11 cellular contexts compared by ENCODE assay signal in the genomic region with DNA sequence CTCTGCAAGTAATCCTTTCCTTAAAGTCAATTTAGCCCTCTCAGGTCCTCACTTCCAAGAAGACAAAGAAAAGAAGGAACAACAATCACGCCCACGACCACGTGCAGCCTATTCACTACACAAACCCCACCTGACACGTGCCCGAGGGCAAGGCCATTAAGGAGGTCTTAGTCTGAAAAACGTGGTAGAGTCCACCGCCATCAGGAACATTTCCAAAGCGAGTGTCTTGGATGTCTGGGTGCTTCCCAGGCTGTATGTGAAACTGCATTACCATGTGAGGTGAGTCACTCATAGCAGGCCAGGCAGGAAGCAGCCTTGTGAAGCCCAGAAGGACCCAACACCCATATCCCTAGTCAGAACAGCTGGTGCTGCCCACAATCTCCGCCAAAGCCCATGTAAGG. TPM values are rescaled to one million over a fixed set of nuclear protein-coding genes. Genes with fewer than 3 reads are reported as not detected.
DNase-seq lines count a peak whose midpoint lies in the region; ATAC-seq, FAIRE-seq and TF ChIP-seq lines count a peak whose summit lies in the region.
"Had no signal": no experiment of that assay in that cellular context is flagged by ENCODE, and none has a peak within 500 bp of the region (broad histone marks: within the 10 kb centered on the region; RNA-seq: fewer than 3 reads in every experiment).

No MANE protein-coding gene starts in this region.

- DNase-seq in ELF-1 (ENCODE audit: low read depth, low spot score) (peak; percentile 12), PC-9 (peak; percentile 34 to 63), H1 (ENCODE audit: low read depth in 1 of 2, low spot score in 2 of 2) (no peak), trophoblast cell (peak; percentile 17 to 42), NCI-H2196 treated with DMSO at 0.1 percent for 48 hours (lab: John Stamatoyannopoulos, UW; ENCODE audit: unreplicated experiment) (no peak), NCI-H1436 treated with DMSO at 0.1 percent for 48 hours (lab: John Stamatoyannopoulos, UW) (no peak), DMS79 treated with DMSO at 0.1 percent for 48 hours (lab: John Stamatoyannopoulos, UW) (no peak)
- DNase-seq: activated CD8-positive, alpha-beta memory T cell treated with anti-CD3 and anti-CD28 coated beads, Interleukin-2, amount 10 ng/mL, durations not matched to agents 7 days and 5 days; Peyer's patch had no signal

- H3K18ac ChIP-seq in H1 (ENCODE audit: extremely low read depth, low read length) (no peak overlapping the region), trophoblast cell (ENCODE audit: low read length) (no peak overlapping the region)

- no peak overlapping the region for H4K91ac ChIP-seq in H1 (replicated peaks; ENCODE audit: insufficient read length, low read length)
- H4K91ac ChIP-seq in trophoblast cell (ENCODE audit: low read depth, low read length): no peak overlapping the region

- H2BK20ac ChIP-seq in H1 (ENCODE audit: low read length): no peak overlapping the region

- H3F3A ChIP-seq in PC-9 (ENCODE audit: insufficient read depth, low read depth): no peaks in the 10 kb centered on the region

- H2AK5ac ChIP-seq in H1 (ENCODE audit: low read depth, low read length): no peak overlapping the region; the same call in 1 of the 2 replicates
- H2AK5ac ChIP-seq in trophoblast cell (ENCODE audit: low read length): no peak overlapping the region

- peak overlapping the region; percentile 20; the same call in 1 of the 2 replicates for H3K4me2 ChIP-seq in PC-9
- H3K4me2 ChIP-seq in H1 (ENCODE audit: insufficient read depth in 1 of 2, low read depth in 2 of 2, low read length in 2 of 2): no peak overlapping the region
- H3K4me2 ChIP-seq in trophoblast cell (ENCODE audit: low read length): no peak overlapping the region

- no TSS peak for BruUV-seq in PC-9 (replicated peaks; lab: Mats Ljungman, UMichigan)

- CTCF ChIA-PET in PC-9 (lab: Charles Lee) (no interaction called here), H1 (lab: Charles Lee; ENCODE audit: partially characterized antibody) (interaction anchor here (1.4 kb wide), 1 partner anchor 48 kb away, joined by 6 read pairs; no protein-coding TSS in a partner anchor)

- H3K27me3 ChIP-seq in PC-9 (ENCODE audit: insufficient read depth, low read depth) (no peaks in the 10 kb centered on the region), H1 (replicated peaks in 1 of 4; ENCODE audit: control insufficient read depth in 3 of 4, extremely low read depth in 1 of 4, insufficient read depth in 3 of 4, low read length in 3 of 4) (peaks cover 0 to 2% (median 0%) of the 10 kb centered on the region in 4 experiments; a peak in 1 of 7 replicates), trophoblast cell (ENCODE audit: insufficient read depth, low read length) (no peaks in the 10 kb centered on the region)
- H3K27me3 ChIP-seq: Peyer's patch had no signal

- H3K14ac ChIP-seq in H1 (ENCODE audit: insufficient read length) (no peak overlapping the region), trophoblast cell (ENCODE audit: low read length) (no peak overlapping the region)

- TF ChIP-seq EP300 in H1 (IDR thresholded peaks at IDR 0.05; ENCODE audit: borderline replicate concordance in 1 of 2, low read depth in 2 of 2, low read length in 2 of 2): no peak

- TF ChIP-seq RAD21 in H1 (IDR thresholded peaks at IDR 0.05 in 1 of 2, conservative IDR thresholded peaks at IDR 0.05 in 1 of 2; ENCODE audit: low read depth in 2 of 2, low read length in 2 of 2): no peak

- H2AFZ ChIP-seq in PC-9 (no peak overlapping the region), H1 (ENCODE audit: low read length) (no peak overlapping the region), trophoblast cell (ENCODE audit: insufficient read depth, low read length, poor library complexity) (no peak overlapping the region)

- H2BK5ac ChIP-seq in H1 (ENCODE audit: low read depth, low read length): no peak overlapping the region
- H2BK5ac ChIP-seq in trophoblast cell (ENCODE audit: low read depth, low read length, poor library complexity): no peak overlapping the region

- H2BK15ac ChIP-seq in H1 (ENCODE audit: low read length): 0 out of 2 replicates have a peak overlapping the region, but pooled peaks have one; percentile 16

- H3K79me2 ChIP-seq in PC-9 (ENCODE audit: low read depth) (no peaks in the 10 kb centered on the region), H1 (ENCODE audit: control insufficient read depth in 1 of 2, insufficient read depth in 2 of 2, low read length in 2 of 2) (no peaks in the 10 kb centered on the region), trophoblast cell (ENCODE audit: control insufficient read depth, insufficient read depth, low read length, poor library complexity) (no peaks in the 10 kb centered on the region)

- TF ChIP-seq CTCF in PC-9 (conservative IDR thresholded peaks at IDR 0.05) (no peak), H1 (IDR thresholded peaks at IDR 0.05; ENCODE audit: control extremely low read depth in 1 of 3, insufficient read depth in 1 of 3, low read depth in 1 of 3, low read length in 3 of 3) (no peak)

- intact Hi-C loops in PC-9 (cut with micrococcal nuclease; ENCODE audit: unreplicated experiment): no loop called here

- H4K20me1 ChIP-seq in PC-9 (ENCODE audit: insufficient read depth) (no peaks in the 10 kb centered on the region), H1 (replicated peaks in 1 of 2; ENCODE audit: control insufficient read depth in 1 of 2, insufficient read depth in 2 of 2, low read length in 2 of 2) (no peaks in the 10 kb centered on the region)

- H3K9ac ChIP-seq in H1 (replicated peaks in 1 of 4; ENCODE audit: extremely low read depth in 1 of 4, low read depth in 3 of 4, low read length in 3 of 4) (no peak overlapping the region), trophoblast cell (ENCODE audit: low read length) (no peak overlapping the region)

- no peak for ATAC-seq in HG03432 (IDR thresholded peaks at IDR 0.05; ENCODE audit: unreplicated experiment)
- ATAC-seq: activated CD8-positive, alpha-beta memory T cell treated with anti-CD3 and anti-CD28 coated beads, Interleukin-2, amount 10 ng/mL, durations not matched to agents 7 days and 5 days had no signal

- H3K79me1 ChIP-seq in H1 (ENCODE audit: low read depth, low read length) (no peaks in the 10 kb centered on the region), trophoblast cell (ENCODE audit: low read length) (no peaks in the 10 kb centered on the region)

- no peak overlapping the region for H4K5ac ChIP-seq in H1 (ENCODE audit: insufficient read length, low read depth, low read length)

- no peak for FAIRE-seq in H1 (lab: Jason Lieb, UNC)

- H4K8ac ChIP-seq in H1 (ENCODE audit: extremely low read depth, insufficient read depth, low read length): no peak overlapping the region
- H4K8ac ChIP-seq in trophoblast cell (ENCODE audit: low read depth, low read length): no peak overlapping the region

- H3K4me3 ChIP-seq in PC-9: no peak overlapping the region
- H3K4me3 ChIP-seq in H1 (ENCODE audit: extremely low read depth in 1 of 4, insufficient read depth in 2 of 4, low read depth in 3 of 4, low read length in 4 of 4): no peak overlapping the region
- no peak overlapping the region for H3K4me3 ChIP-seq in trophoblast cell (ENCODE audit: low read depth, low read length)
- H3K4me3 ChIP-seq: HAP-1, Peyer's patch had no signal

- H3K9me3 ChIP-seq in PC-9 (ENCODE audit: insufficient read depth, low read depth): no peaks in the 10 kb centered on the region
- no peaks in the 10 kb centered on the region for H3K9me3 ChIP-seq in H1 (ENCODE audit: insufficient read depth in 2 of 2, low read depth in 1 of 2, low read length in 1 of 2)
- peaks cover 4% of the 10 kb centered on the region for H3K9me3 ChIP-seq in trophoblast cell (ENCODE audit: insufficient read depth, low read depth, low read length)
- H3K9me3 ChIP-seq: HAP-1, Peyer's patch had no signal

- TF ChIP-seq POLR2A in H1 (IDR thresholded peaks at IDR 0.05; ENCODE audit: control extremely low read depth in 1 of 2, low read depth in 2 of 2, low read length in 2 of 2): no peak

- POLR2A ChIA-PET in PC-9 (lab: Charles Lee; ENCODE audit: unreplicated experiment): no interaction called here
- POLR2A ChIA-PET in H1 (lab: Charles Lee; ENCODE audit: partially characterized antibody): interaction anchor here (0.8 kb wide), 1 partner anchor 15 kb away, joined by 3 read pairs; no protein-coding TSS in a partner anchor

- H2BK120ac ChIP-seq in H1 (replicated peaks; ENCODE audit: low read depth, low read length) (no peak overlapping the region), trophoblast cell (ENCODE audit: insufficient read depth, low read length, poor library complexity) (no peak overlapping the region)

- no peak overlapping the region for H2BK12ac ChIP-seq in H1 (ENCODE audit: low read depth, low read length)
- no peak overlapping the region for H2BK12ac ChIP-seq in trophoblast cell (ENCODE audit: low read length)

- WGBS in H1 (ENCODE audit: extremely low coverage in 1 of 2, insufficient coverage in 1 of 2, insufficient read length in 1 of 2, insufficient replicate concordance in 2 of 2, low coverage in 1 of 2, low lambda C conversion rate in 2 of 2, missing lambda C conversion rate in 1 of 2), 2 experiments: 78% methylated on average over 9 of the region's 9 CpGs; no CpG with 5 or more reads in 1 of the 2 experiments
- WGBS in trophoblast cell (ENCODE audit: extremely low coverage, insufficient coverage, insufficient read length): no CpG with 5 or more reads among the region's 9 CpGs

- H3K23me2 ChIP-seq in H1 (ENCODE audit: low read depth, low read length): no peaks in the 10 kb centered on the region

- H3K23ac ChIP-seq in H1 (ENCODE audit: insufficient read length) (no peak overlapping the region), trophoblast cell (ENCODE audit: low read length) (no peak overlapping the region)

- H3K4me1 ChIP-seq in PC-9 (replicated peaks; ENCODE audit: insufficient read depth): peaks cover 16% of the 10 kb centered on the region
- no peaks in the 10 kb centered on the region for H3K4me1 ChIP-seq in H1 (replicated peaks in 1 of 4; ENCODE audit: control insufficient read depth in 3 of 4, insufficient read depth in 4 of 4, low read length in 3 of 4)
- H3K4me1 ChIP-seq in trophoblast cell (ENCODE audit: control insufficient read depth in 1 of 2, insufficient read depth in 2 of 2, low read length in 2 of 2): peaks cover 3 to 4% of the 10 kb centered on the region in 2 experiments
- H3K4me1 ChIP-seq: HAP-1, Peyer's patch had no signal

- H3K56ac ChIP-seq in H1 (replicated peaks; ENCODE audit: insufficient read length, low read depth, low read length): no peak overlapping the region

- H3K4ac ChIP-seq in H1 (replicated peaks; ENCODE audit: insufficient read length, low read depth, low read length) (no peak overlapping the region), trophoblast cell (ENCODE audit: low read depth, low read length) (no peak overlapping the region)

- no peak overlapping the region for H4K12ac ChIP-seq in trophoblast cell (ENCODE audit: low read depth, low read length)

- H3K27ac ChIP-seq in PC-9 (no peak overlapping the region), H1 (ENCODE audit: low read depth, low read length) (no peak overlapping the region), trophoblast cell (ENCODE audit: low read depth, low read length) (no peak overlapping the region)
- H3K27ac ChIP-seq: Peyer's patch had no signal

- no peaks in the 10 kb centered on the region for H3K9me2 ChIP-seq in PC-9 (ENCODE audit: insufficient read depth)

- no peaks in the 10 kb centered on the region for H3K36me3 ChIP-seq in PC-9 (ENCODE audit: low read depth)
- H3K36me3 ChIP-seq in H1 (ENCODE audit: control insufficient read depth in 2 of 4, insufficient read depth in 4 of 4, low read length in 3 of 4): no peaks in the 10 kb centered on the region
- no peaks in the 10 kb centered on the region for H3K36me3 ChIP-seq in trophoblast cell (ENCODE audit: control insufficient read depth in 1 of 2, insufficient read depth in 2 of 2, low read length in 2 of 2)
- H3K36me3 ChIP-seq: HAP-1, Peyer's patch had no signal

RNA-seq across cellular contexts. Expression of gene KRT79, which starts 3.2 kb away (rescaled TPM):
- 0.28 TPM in 1 of 2 replicates, not detected in the other for total RNA-seq in PC-9 (2021)
- total RNA-seq in H1 (2021; fragmentation: NEBNext Ultra II Directional; extraction: Animal tissue kit (Norgen Biotek cat#: 25700)): not detected in 2 replicates
- not detected in 2 replicates for polyA plus RNA-seq in H1 (2011; rRNA removed)
- polyA plus RNA-seq in H1 (2011; cell fraction: cytosol; rRNA removed): not detected
- polyA plus RNA-seq in H1 (2011; cell fraction: nucleus; rRNA removed): not detected
- polyA plus RNA-seq in H1 (2012, experiment 1 of 2): not detected in 4 replicates
- not detected for polyA plus RNA-seq in H1 (2012, experiment 2 of 2)
- not detected for polyA plus RNA-seq in H1 (2013, experiment 1 of 2)
- not detected for polyA plus RNA-seq in H1 (2013, experiment 2 of 2)
- not detected in 2 replicates for polyA minus RNA-seq in H1 (2011; rRNA and poly(A)+ RNA removed)
- polyA minus RNA-seq in H1 (2011; cell fraction: cytosol; rRNA and poly(A)+ RNA removed): not detected
- polyA minus RNA-seq in H1 (2011; cell fraction: nucleus; rRNA and poly(A)+ RNA removed): not detected
- polyA plus RNA-seq in trophoblast cell (2013): not detected in 2 replicates
- total RNA-seq: Peyer's patch had no signal

RNA-seq across cellular contexts. Expression of gene KRT78, which starts 11.5 kb away (rescaled TPM):
- total RNA-seq in PC-9 (2021): 1.5 and 1.7 TPM in 2 replicates
- not detected in 2 replicates for total RNA-seq in H1 (2021; fragmentation: NEBNext Ultra II Directional; extraction: Animal tissue kit (Norgen Biotek cat#: 25700))
- not detected in 2 replicates for polyA plus RNA-seq in H1 (2011; rRNA removed)
- polyA plus RNA-seq in H1 (2011; cell fraction: cytosol; rRNA removed): not detected
- not detected for polyA plus RNA-seq in H1 (2011; cell fraction: nucleus; rRNA removed)
- not detected in 4 replicates for polyA plus RNA-seq in H1 (2012, experiment 1 of 2)
- polyA plus RNA-seq in H1 (2012, experiment 2 of 2): not detected
- not detected for polyA plus RNA-seq in H1 (2013, experiment 1 of 2)
- polyA plus RNA-seq in H1 (2013, experiment 2 of 2): not detected
- polyA minus RNA-seq in H1 (2011; rRNA and poly(A)+ RNA removed): not detected in 2 replicates
- not detected for polyA minus RNA-seq in H1 (2011; cell fraction: cytosol; rRNA and poly(A)+ RNA removed)
- not detected for polyA minus RNA-seq in H1 (2011; cell fraction: nucleus; rRNA and poly(A)+ RNA removed)
- 0.10 TPM in 1 of 2 replicates, not detected in the other for polyA plus RNA-seq in trophoblast cell (2013)
- total RNA-seq: activated CD8-positive, alpha-beta memory T cell treated with anti-CD3 and anti-CD28 coated beads, Interleukin-2, amount 10 ng/mL, durations not matched to agents 7 days and 5 days; Peyer's patch had no signal

RNA-seq across cellular contexts. Expression of gene KRT4, which starts 23.4 kb away (rescaled TPM):
- total RNA-seq in PC-9 (2021): 3.0 and 5.3 TPM in 2 replicates
- total RNA-seq in H1 (2021; fragmentation: NEBNext Ultra II Directional; extraction: Animal tissue kit (Norgen Biotek cat#: 25700)): not detected in 2 replicates
- 0.06 TPM in 1 of 2 replicates, not detected in the other for polyA plus RNA-seq in H1 (2011; rRNA removed)
- polyA plus RNA-seq in H1 (2011; cell fraction: cytosol; rRNA removed): not detected
- polyA plus RNA-seq in H1 (2011; cell fraction: nucleus; rRNA removed): not detected
- not detected in 4 replicates for polyA plus RNA-seq in H1 (2012, experiment 1 of 2)
- not detected for polyA plus RNA-seq in H1 (2012, experiment 2 of 2)
- 0.02 TPM for polyA plus RNA-seq in H1 (2013, experiment 1 of 2)
- polyA plus RNA-seq in H1 (2013, experiment 2 of 2): not detected
- polyA minus RNA-seq in H1 (2011; rRNA and poly(A)+ RNA removed): not detected in 2 replicates
- not detected for polyA minus RNA-seq in H1 (2011; cell fraction: cytosol; rRNA and poly(A)+ RNA removed)
- polyA minus RNA-seq in H1 (2011; cell fraction: nucleus; rRNA and poly(A)+ RNA removed): not detected
- not detected in 2 replicates for polyA plus RNA-seq in trophoblast cell (2013)
- total RNA-seq: activated CD8-positive, alpha-beta memory T cell treated with anti-CD3 and anti-CD28 coated beads, Interleukin-2, amount 10 ng/mL, durations not matched to agents 7 days and 5 days; Peyer's patch had no signal

RNA-seq across cellular contexts. Expression of gene KRT3, which starts 41.4 kb away (rescaled TPM):
- total RNA-seq in PC-9 (2021): 0.24 and 0.73 TPM in 2 replicates
- not detected in 2 replicates for total RNA-seq in H1 (2021; fragmentation: NEBNext Ultra II Directional; extraction: Animal tissue kit (Norgen Biotek cat#: 25700))
- not detected in 2 replicates for polyA plus RNA-seq in H1 (2011; rRNA removed)
- 0.03 TPM for polyA plus RNA-seq in H1 (2011; cell fraction: cytosol; rRNA removed)
- not detected for polyA plus RNA-seq in H1 (2011; cell fraction: nucleus; rRNA removed)
- polyA plus RNA-seq in H1 (2012, experiment 1 of 2): not detected in 4 replicates
- not detected for polyA plus RNA-seq in H1 (2012, experiment 2 of 2)
- polyA plus RNA-seq in H1 (2013, experiment 1 of 2): not detected
- polyA plus RNA-seq in H1 (2013, experiment 2 of 2): not detected
- not detected in 2 replicates for polyA minus RNA-seq in H1 (2011; rRNA and poly(A)+ RNA removed)
- not detected for polyA minus RNA-seq in H1 (2011; cell fraction: cytosol; rRNA and poly(A)+ RNA removed)
- polyA minus RNA-seq in H1 (2011; cell fraction: nucleus; rRNA and poly(A)+ RNA removed): not detected
- not detected in 2 replicates for polyA plus RNA-seq in trophoblast cell (2013)
- total RNA-seq: activated CD8-positive, alpha-beta memory T cell treated with anti-CD3 and anti-CD28 coated beads, Interleukin-2, amount 10 ng/mL, durations not matched to agents 7 days and 5 days; Peyer's patch had no signal

Comparison
In these comparisons a context has a peak if more than half of its experiments do, and no peak if none do; other contexts are left out.
1. DNase-seq: peak in ELF-1 (single experiment), PC-9 (2 of 2) and trophoblast cell (2 of 2); none in H1 (0 of 2), NCI-H2196 treated with DMSO at 0.1 percent for 48 hours (single experiment), NCI-H1436 treated with DMSO at 0.1 percent for 48 hours (single experiment) and DMS79 treated with DMSO at 0.1 percent for 48 hours (single experiment).